Comparison of ENCODE assay signal across 8 cellular contexts in genomic region chr19:3801412-3802096, GRCh38.
DNase-seq lines count a peak whose midpoint lies in the region; ATAC-seq lines count a peak whose summit lies in the region.

No MANE protein-coding gene starts in this region.

- ATAC-seq in GM19328 (IDR thresholded peaks at IDR 0.05; ENCODE audit: unreplicated experiment) (no peak), GM18517 (IDR thresholded peaks at IDR 0.05; ENCODE audit: unreplicated experiment) (no peak)

- DNase-seq in COLO668 (lab: John Stamatoyannopoulos, UW; ENCODE audit: unreplicated experiment) (peak; percentile 61), NCI-H748 (lab: John Stamatoyannopoulos, UW; ENCODE audit: unreplicated experiment) (peak; percentile 74), iPS DF 19.7 (ENCODE audit: low read depth, low spot score) (peak; percentile 28), NCI-H446 (lab: John Stamatoyannopoulos, UW) (no peak)
- peak; percentile 29 for DNase-seq in activated naive CD8-positive, alpha-beta T cell treated with anti-CD3 and anti-CD28 coated beads, Interleukin-2, amount 50 U/mL, for 16 hours (ENCODE audit: low read depth, low spot score)
- DNase-seq in stimulated activated CD4-positive, alpha-beta T cell treated with anti-CD3 and anti-CD28 coated beads, Interleukin-2, amount 100 ng/mL, for 24 hours, result peak; percentile 58 to 73

Comparison
In these comparisons a context has a peak if more than half of its experiments do, and no peak if none do; other contexts are left out.
1. DNase-seq: peak in COLO668 (single experiment), NCI-H748 (single experiment), activated naive CD8-positive, alpha-beta T cell treated with anti-CD3 and anti-CD28 coated beads, Interleukin-2, amount 50 U/mL, for 16 hours (single experiment), iPS DF 19.7 (single experiment) and stimulated activated CD4-positive, alpha-beta T cell treated with anti-CD3 and anti-CD28 coated beads, Interleukin-2, amount 100 ng/mL, for 24 hours (2 of 2); none in NCI-H446 (0 of 2).